ENCODE assay signal across 19 cellular contexts in the genomic region with DNA sequence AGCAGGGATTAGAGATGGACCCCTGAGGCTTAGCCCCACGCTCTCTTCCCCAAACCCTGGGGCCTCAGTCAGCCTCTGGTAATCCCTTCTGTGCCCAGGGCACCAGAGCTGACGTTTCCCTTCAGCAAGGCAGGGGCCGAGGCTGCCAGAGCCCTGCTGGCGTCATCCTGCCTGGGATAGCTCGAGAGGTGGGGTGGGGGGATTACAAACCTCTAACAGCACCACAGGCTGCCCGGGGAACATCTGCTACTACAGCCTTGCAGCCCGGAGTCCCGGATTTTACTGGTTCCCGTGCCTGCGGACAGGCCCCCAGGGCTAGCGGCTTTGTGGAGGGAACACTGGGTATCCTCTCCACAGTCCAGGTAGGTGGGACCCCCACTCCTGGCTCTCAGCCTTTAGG. TPM values are rescaled to one million over a fixed set of nuclear protein-coding genes. Genes with fewer than 3 reads are reported as not detected.
DNase-seq lines count a peak whose midpoint lies in the region; ATAC-seq and TF ChIP-seq lines count a peak whose summit lies in the region.
"Had no signal": no experiment of that assay in that cellular context is flagged by ENCODE, and none has a peak within 500 bp of the region (broad histone marks: within the 10 kb centered on the region; RNA-seq: fewer than 3 reads in every experiment).

TSS of gene AANAT (plus strand) at position 238 of the 400 bp plus-strand sequence. CDS start 1,144 bp downstream, outside the sequence.

- peaks cover 13% of the 10 kb centered on the region for H3K4me1 Mint-ChIP-seq in stimulated activated effector memory CD8-positive, alpha-beta T cell treated with anti-CD3 and anti-CD28 coated beads, Interleukin-12 subunit alpha, Interleukin-12 subunit beta, amount 100 ng/mL, for 72 hours
- H3K4me1 Mint-ChIP-seq in Calu3 (ENCODE audit: low read depth, unreplicated experiment), result no peaks in the 10 kb centered on the region

- no peak for TF ChIP-seq CTCF in fibroblast of villous mesenchyme (IDR thresholded peaks at IDR 0.05; ENCODE audit: insufficient read depth, low read depth, low read length)
- TF ChIP-seq CTCF in Calu3 (IDR thresholded peaks at IDR 0.05; ENCODE audit: unreplicated experiment), result no peak

- H3K4me3 ChIP-seq in fibroblast of villous mesenchyme (ENCODE audit: low read depth, low read length), result no peak within 1 kb of the TSS
- H3K4me3 ChIP-seq: ascending aorta, HAP-1, tibial artery had no signal

- peak within 1 kb of the TSS; percentile 32 for H3K27ac Mint-ChIP-seq in stimulated activated effector memory CD8-positive, alpha-beta T cell treated with anti-CD3 and anti-CD28 coated beads, Interleukin-12 subunit alpha, Interleukin-12 subunit beta, amount 100 ng/mL, for 72 hours
- no peak within 1 kb of the TSS for H3K27ac Mint-ChIP-seq in Calu3 (ENCODE audit: unreplicated experiment)
- H3K27ac Mint-ChIP-seq: activated CD8-positive, alpha-beta T cell treated with anti-CD3 and anti-CD28 coated beads for 36 hours; activated T-cell treated with anti-CD3 and anti-CD28 coated beads, Interleukin-2, amount 50 U/mL, for 24 hours had no signal

- intact Hi-C loops in Calu3 (cut with micrococcal nuclease; ENCODE audit: unreplicated experiment), result no loop called here

- peaks cover 35% of the 10 kb centered on the region for H3K36me3 Mint-ChIP-seq in stimulated activated effector memory CD8-positive, alpha-beta T cell treated with anti-CD3 and anti-CD28 coated beads, Interleukin-12 subunit alpha, Interleukin-12 subunit beta, amount 100 ng/mL, for 72 hours
- peaks cover 12% of the 10 kb centered on the region for H3K36me3 Mint-ChIP-seq in Calu3 (ENCODE audit: insufficient read depth, unreplicated experiment)

- H3K4me3 Mint-ChIP-seq in stimulated activated effector memory CD8-positive, alpha-beta T cell treated with anti-CD3 and anti-CD28 coated beads, Interleukin-12 subunit alpha, Interleukin-12 subunit beta, amount 100 ng/mL, for 72 hours, result no peak within 1 kb of the TSS
- no peak within 1 kb of the TSS for H3K4me3 Mint-ChIP-seq in Calu3 (ENCODE audit: low read depth, unreplicated experiment)
- H3K4me3 Mint-ChIP-seq: activated CD8-positive, alpha-beta T cell treated with anti-CD3 and anti-CD28 coated beads for 36 hours; activated T-cell treated with anti-CD3 and anti-CD28 coated beads, Interleukin-2, amount 50 U/mL, for 24 hours had no signal

- no peaks in the 10 kb centered on the region for H3K27me3 Mint-ChIP-seq in Calu3 (ENCODE audit: unreplicated experiment)
- H3K27me3 Mint-ChIP-seq: activated CD8-positive, alpha-beta T cell treated with anti-CD3 and anti-CD28 coated beads for 36 hours; activated T-cell treated with anti-CD3 and anti-CD28 coated beads, Interleukin-2, amount 50 U/mL, for 24 hours had no signal

- H3K9me3 Mint-ChIP-seq in stimulated activated effector memory CD8-positive, alpha-beta T cell treated with anti-CD3 and anti-CD28 coated beads, Interleukin-12 subunit alpha, Interleukin-12 subunit beta, amount 100 ng/mL, for 72 hours, result no peaks in the 10 kb centered on the region
- no peaks in the 10 kb centered on the region for H3K9me3 Mint-ChIP-seq in Calu3 (ENCODE audit: low read depth, unreplicated experiment)
- H3K9me3 Mint-ChIP-seq: activated CD8-positive, alpha-beta T cell treated with anti-CD3 and anti-CD28 coated beads for 36 hours; activated T-cell treated with anti-CD3 and anti-CD28 coated beads, Interleukin-2, amount 50 U/mL, for 24 hours had no signal

- ATAC-seq in stimulated activated effector memory CD8-positive, alpha-beta T cell treated with anti-CD3 and anti-CD28 coated beads, Interleukin-12 subunit alpha, Interleukin-12 subunit beta, amount 100 ng/mL, for 72 hours, result no peak
- no peak for ATAC-seq in HG03280 (IDR thresholded peaks at IDR 0.05; ENCODE audit: unreplicated experiment)
- ATAC-seq: activated CD8-positive, alpha-beta T cell treated with anti-CD3 and anti-CD28 coated beads for 36 hours had no signal

- CTCF ChIA-PET in Calu3 (lab: Charles Lee), result interaction anchor here (0.6 to 1.4 kb wide), 2 partner anchors 9 to 121 kb away, joined by 3 to 8 read pairs; no protein-coding TSS in a partner anchor

- DNase-seq in NCI-H2227 (lab: John Stamatoyannopoulos, UW; ENCODE audit: unreplicated experiment) (peak; percentile 29), NCI-H2227 treated with DMSO at 0.1 percent for 48 hours (lab: John Stamatoyannopoulos, UW) (no peak), NCI-H524 (lab: John Stamatoyannopoulos, UW) (peak; percentile 100), fibroblast of villous mesenchyme (ENCODE audit: low read depth) (peak; percentile 50), Calu3 (no peak), HUDEP-2 (lab: John Stamatoyannopoulos, UW; ENCODE audit: unreplicated experiment in 76 of 76) (no peak)
- DNase-seq in stimulated activated effector memory CD8-positive, alpha-beta T cell treated with anti-CD3 and anti-CD28 coated beads, Interleukin-12 subunit alpha, Interleukin-12 subunit beta, amount 100 ng/mL, for 72 hours (ENCODE audit: low spot score in 2 of 2), result no peak
- DNase-seq: activated CD8-positive, alpha-beta T cell treated with anti-CD3 and anti-CD28 coated beads for 36 hours; activated naive CD4-positive, alpha-beta T cell treated with anti-CD3 and anti-CD28 coated beads, Interleukin-2, amount 50 U/mL, for 16 hours; activated T-cell treated with anti-CD3 and anti-CD28 coated beads, Interleukin-2, amount 50 U/mL, for 24 hours; C1 segment of cervical spinal cord; cerebellar nuclear complex; NCI-H1092 treated with DMSO at 0.1 percent for 48 hours; NCI-H2107; RPMI8226; tibial artery had no signal

- BruUV-seq in Calu3 (replicated peaks; lab: Mats Ljungman, UMichigan), result no TSS peak

RNA-seq across cellular contexts. Expression of gene AANAT, which starts in this region (rescaled TPM):
- not detected in 2 replicates for total RNA-seq in fibroblast of villous mesenchyme
- not detected in 2 replicates for total RNA-seq in Calu3 (2022)
- total RNA-seq: ascending aorta had no signal

Comparison
In these comparisons a context has a peak if more than half of its experiments do, and no peak if none do; other contexts are left out.
1. DNase-seq: peak in NCI-H2227 (single experiment) and NCI-H524 (2 of 2); none in NCI-H2227 treated with DMSO at 0.1 percent for 48 hours (single experiment), stimulated activated effector memory CD8-positive, alpha-beta T cell treated with anti-CD3 and anti-CD28 coated beads, Interleukin-12 subunit alpha, Interleukin-12 subunit beta, amount 100 ng/mL, for 72 hours (0 of 2), Calu3 (single experiment) and HUDEP-2 (0 of 76).
2. Peak in DNase-seq in fibroblast of villous mesenchyme; RNA of the gene not detected or under 1 TPM.